In genomic region chr2:175207741-175208438, GRCh38 we compare ENCODE assay signal across 12 cellular contexts. TPM values are rescaled to one million over a fixed set of nuclear protein-coding genes. Genes with fewer than 3 reads are reported as not detected.
DNase-seq lines count a peak whose midpoint lies in the region; ATAC-seq and TF ChIP-seq lines count a peak whose summit lies in the region.
"Had no signal": no experiment of that assay in that cellular context is flagged by ENCODE, and none has a peak within 500 bp of the region (broad histone marks: within the 10 kb centered on the region; RNA-seq: fewer than 3 reads in every experiment).

No MANE protein-coding gene starts in this region.

- H3K79me2 ChIP-seq in GM23248 (ENCODE audit: insufficient read depth), result no peaks in the 10 kb centered on the region

- H2AFZ ChIP-seq in GM23248, result no peak overlapping the region

- H3K9ac ChIP-seq in GM23248, result no peak overlapping the region

- H3K27ac ChIP-seq in body of pancreas (no peak overlapping the region), GM23248 (no peak overlapping the region)

- peak; percentile 68 for ATAC-seq in body of pancreas
- ATAC-seq in mucosa of descending colon, result no peak
- no peak for ATAC-seq in GM18517 (IDR thresholded peaks at IDR 0.05; ENCODE audit: unreplicated experiment)

- peak; percentile 76 for DNase-seq in DMS153 (lab: John Stamatoyannopoulos, UW)
- peak; percentile 35 for DNase-seq in NCI-H2029 (lab: John Stamatoyannopoulos, UW)
- DNase-seq in body of pancreas, result peak; percentile 62 to 87 (median 70)
- DNase-seq in mucosa of descending colon, result peak in 2 of 3 donors; percentile 14 to 24
- DNase-seq in GM23248, result no peak
- no peak for DNase-seq in stimulated activated CD4-positive, alpha-beta T cell treated with anti-CD3 and anti-CD28 coated beads, Interleukin-4, amount 100 ng/mL, for 1 hour
- DNase-seq in activated CD8-positive, alpha-beta memory T cell treated with anti-CD3 and anti-CD28 coated beads, Interleukin-2, amount 50 U/mL, for 4 hours, result no peak
- DNase-seq: activated CD4-positive, alpha-beta T cell treated with anti-CD3 and anti-CD28 coated beads, Interleukin-2, amount 50 U/mL, for 48 hours; activated gamma-delta T cell treated with Interleukin-2 at 50 U/mL for 16 hours; stimulated activated naive CD4-positive, alpha-beta T cell; T-helper 9 cell had no signal

- intact Hi-C loops in body of pancreas (cut with DNase I), result no loop called here
- intact Hi-C loops in mucosa of descending colon (cut with DNase I, micrococcal nuclease), result no loop called here

- H3K4me3 ChIP-seq in body of pancreas, result no peak overlapping the region
- H3K4me3 ChIP-seq in mucosa of descending colon, result no peak overlapping the region
- no peak overlapping the region for H3K4me3 ChIP-seq in GM23248

- no peaks in the 10 kb centered on the region for H3K9me2 ChIP-seq in GM23248 (ENCODE audit: insufficient read depth)

- H3K4me1 ChIP-seq in body of pancreas (no peaks in the 10 kb centered on the region), mucosa of descending colon (ENCODE audit: low read depth) (no peaks in the 10 kb centered on the region), GM23248 (ENCODE audit: insufficient read depth) (no peaks in the 10 kb centered on the region)

- H3K9me3 ChIP-seq in body of pancreas (no peaks in the 10 kb centered on the region), mucosa of descending colon (no peaks in the 10 kb centered on the region), GM23248 (ENCODE audit: low read depth) (no peaks in the 10 kb centered on the region)

- no peaks in the 10 kb centered on the region for H3K36me3 ChIP-seq in body of pancreas (replicated peaks in 1 of 2; ENCODE audit: insufficient read depth in 1 of 2, low read depth in 2 of 2)
- no peaks in the 10 kb centered on the region for H3K36me3 ChIP-seq in mucosa of descending colon (ENCODE audit: low read depth)
- no peaks in the 10 kb centered on the region for H3K36me3 ChIP-seq in GM23248 (ENCODE audit: low read depth)

- TF ChIP-seq CTCF in body of pancreas (IDR thresholded peaks at IDR 0.05) (no peak), mucosa of descending colon (IDR thresholded peaks at IDR 0.05) (no peak)

- H3K4me2 ChIP-seq in GM23248 (ENCODE audit: unreplicated experiment), result no peak overlapping the region

- 61 to 66% methylated on average over 6 of the region's 6 CpGs for WGBS in body of pancreas, 2 donors
- WGBS in GM23248 (ENCODE audit: low coverage in 1 of 2, low lambda C conversion rate in 2 of 2, missing lambda C conversion rate in 2 of 2), 2 experiments, result 51 to 52% methylated on average over 6 of the region's 6 CpGs

- no peaks in the 10 kb centered on the region for H4K20me1 ChIP-seq in GM23248 (ENCODE audit: insufficient read depth)

- no peaks in the 10 kb centered on the region for H3K27me3 ChIP-seq in body of pancreas
- H3K27me3 ChIP-seq in GM23248 (replicated peaks; ENCODE audit: insufficient read depth), result 0 out of 2 replicates have a peak, but pooled peaks cover 4% of the 10 kb centered on the region

- no peaks in the 10 kb centered on the region; the same call in 1 of the 2 replicates for H3F3A ChIP-seq in GM23248 (ENCODE audit: insufficient read depth)

- in situ Hi-C loops in GM23248 (cut with MboI), result no loop called here

- no peak for TF ChIP-seq POLR2A in body of pancreas (IDR thresholded peaks at IDR 0.05)

RNA-seq across cellular contexts. Expression of gene ATP5MC3, which starts 26.4 kb away (rescaled TPM):
- total RNA-seq in body of pancreas (10 to 100 TPM; 43.3 to 51.1 TPM), mucosa of descending colon (100 to 1,000 TPM; 324 to 627 (median 480) TPM)
- 136 and 145 TPM in 2 replicates for total RNA-seq in GM23248 (2014; rRNA removed; shearing (Covaris generic))
- 365 and 370 TPM in 2 replicates for polyA plus RNA-seq in GM23248 (2016; fragmentation: Nextera tagmentation; extraction: Ambion mirVana)

RNA-seq across cellular contexts. Expression of gene ATF2, which starts 39.9 kb away (rescaled TPM):
- total RNA-seq in body of pancreas (10 to 100 TPM; 24.6 to 48.1 TPM), mucosa of descending colon (10 to 100 TPM; 43.3 to 50.3 (median 44.7) TPM)
- total RNA-seq in GM23248 (2014; rRNA removed; shearing (Covaris generic)), result 31.7 and 33.8 TPM in 2 replicates
- polyA plus RNA-seq in GM23248 (2016; fragmentation: Nextera tagmentation; extraction: Ambion mirVana), result 26.8 and 29.5 TPM in 2 replicates

Comparison
In these comparisons a context has a peak if more than half of its experiments do, and no peak if none do; other contexts are left out.
1. DNase-seq: peak in DMS153 (single experiment), NCI-H2029 (single experiment), body of pancreas (4 of 4) and mucosa of descending colon (2 of 3); none in GM23248 (single experiment), stimulated activated CD4-positive, alpha-beta T cell treated with anti-CD3 and anti-CD28 coated beads, Interleukin-4, amount 100 ng/mL, for 1 hour (single experiment) and activated CD8-positive, alpha-beta memory T cell treated with anti-CD3 and anti-CD28 coated beads, Interleukin-2, amount 50 U/mL, for 4 hours (single experiment).